2 cellular contexts compared by ENCODE assay signal in genomic region chr1:236167578-236167977, GRCh38.
TF ChIP-seq lines count a peak whose summit lies in the region.

No MANE protein-coding gene starts in this region.

TF ChIP-seq in HEK293, 187 proteins besides CTCF, POLR2A, EP300 and RAD21 (continued from another document):
- TF ChIP-seq ZNF768 (tag by site-specific recombination; IDR thresholded peaks at IDR 0.05) (no peak), ZNF473 (tag by site-specific recombination; IDR thresholded peaks at IDR 0.05) (no peak), ZNF558 (tag by site-specific recombination; IDR thresholded peaks at IDR 0.05) (no peak), ZIC2 (tag by site-specific recombination; IDR thresholded peaks at IDR 0.05) (peak; percentile 93), ZNF707 (tag by site-specific recombination; IDR thresholded peaks at IDR 0.05) (no peak), ZNF174 (tag by site-specific recombination; IDR thresholded peaks at IDR 0.05) (no peak), ZNF654 (tag by site-specific recombination; IDR thresholded peaks at IDR 0.05; ENCODE audit: low read depth) (no peak), HOXD13 (CRISPR knock-in tag; IDR thresholded peaks at IDR 0.05; ENCODE audit: borderline replicate concordance) (no peak), SETDB1 (IDR thresholded peaks at IDR 0.05; ENCODE audit: insufficient read length, low read length) (no peak), ZBTB7A (tag by site-specific recombination; IDR thresholded peaks at IDR 0.05; ENCODE audit: low read depth) (no peak), REST (tag by site-specific recombination; IDR thresholded peaks at IDR 0.05) (no peak), ZNF423 (tag by site-specific recombination; IDR thresholded peaks at IDR 0.05) (peak; percentile 49; the same call in 1 of the 2 replicates), ZNF280C (tag by site-specific recombination; IDR thresholded peaks at IDR 0.05) (no peak), ZNF133 (tag by site-specific recombination; IDR thresholded peaks at IDR 0.05) (no peak), ZNF785 (tag by site-specific recombination; IDR thresholded peaks at IDR 0.05) (no peak), ZNF830 (tag by site-specific recombination; IDR thresholded peaks at IDR 0.05; ENCODE audit: low read depth) (no peak), SP2 (tag by site-specific recombination; IDR thresholded peaks at IDR 0.05) (no peak), OVOL3 (tag by site-specific recombination; IDR thresholded peaks at IDR 0.05) (no peak), ZBTB44 (tag by site-specific recombination; IDR thresholded peaks at IDR 0.05) (no peak)

TF ChIP-seq in HepG2, 621 proteins besides CTCF, POLR2A, EP300 and RAD21:
- no peak for TF ChIP-seq ZNF512B (CRISPR knock-in tag; IDR thresholded peaks at IDR 0.05; ENCODE audit: borderline replicate concordance)
TF ChIP-seq in HepG2: peak in this region for 0.
